1 cellular context compared by ENCODE assay signal in genomic region chr4:85955614-85956295, GRCh38.
TF ChIP-seq lines count a peak whose summit lies in the region.

No MANE protein-coding gene starts in this region.

TF ChIP-seq in H1, 55 proteins besides CTCF, POLR2A, EP300 and RAD21:
- TF ChIP-seq SRF (IDR thresholded peaks at IDR 0.05; ENCODE audit: low read depth, low read length) (no peak), RNF2 (IDR thresholded peaks at IDR 0.05; ENCODE audit: borderline replicate concordance, low read depth, low read length, missing control alignments, poor library complexity, severe bottlenecking) (no peak), USF2 (IDR thresholded peaks at IDR 0.05; ENCODE audit: low read length) (no peak)
TF ChIP-seq in H1: peak in this region for 0.
